1 cellular context compared by ENCODE assay signal in the genomic region with DNA sequence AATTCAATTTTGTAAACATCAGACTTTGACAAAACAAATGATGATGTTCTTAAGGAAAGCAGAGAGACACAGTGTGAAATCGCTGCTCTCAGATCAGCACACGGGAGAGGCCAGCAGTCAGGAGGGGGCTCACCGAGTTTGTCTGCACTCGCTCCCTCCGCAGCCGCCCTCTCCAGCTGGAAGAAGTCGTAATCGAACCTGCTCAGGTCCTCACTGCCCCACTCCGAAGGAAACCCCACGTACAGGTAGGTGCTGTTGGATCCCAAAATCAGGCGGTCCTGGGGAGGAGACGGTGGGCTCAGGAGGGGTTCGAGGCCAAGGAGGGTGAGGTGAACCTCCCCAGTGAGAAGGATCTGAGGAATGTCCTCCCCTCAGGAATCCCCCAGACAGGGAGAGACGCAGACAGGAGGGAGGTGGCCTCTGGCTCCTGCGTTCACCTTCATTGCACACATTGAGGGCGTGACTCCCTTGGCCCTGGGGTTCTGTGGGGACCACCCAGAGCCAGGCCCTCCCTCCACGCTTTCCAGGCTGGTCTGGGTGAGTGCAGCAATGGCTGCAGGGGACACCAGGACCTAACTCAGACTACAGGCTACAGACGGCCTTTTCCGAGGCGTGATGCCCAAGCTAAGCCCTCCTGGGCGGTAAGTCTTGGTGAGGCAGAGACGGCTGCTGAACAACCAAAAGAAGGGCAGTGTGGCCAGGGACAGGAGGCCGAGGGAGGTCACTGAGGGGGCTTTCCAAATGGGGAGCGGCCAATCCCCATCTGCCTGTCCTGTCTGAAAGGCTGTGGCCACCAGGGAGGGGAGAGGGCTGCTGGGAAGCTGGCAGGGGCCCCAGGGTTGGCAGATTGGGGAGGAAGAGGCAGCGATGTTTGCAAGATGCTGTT.
TF ChIP-seq lines count a peak whose summit lies in the region.

No MANE protein-coding gene starts in this region.

TF ChIP-seq in IMR-90, 13 proteins besides CTCF, POLR2A, EP300 and RAD21:
- TF ChIP-seq, protein P1, sequence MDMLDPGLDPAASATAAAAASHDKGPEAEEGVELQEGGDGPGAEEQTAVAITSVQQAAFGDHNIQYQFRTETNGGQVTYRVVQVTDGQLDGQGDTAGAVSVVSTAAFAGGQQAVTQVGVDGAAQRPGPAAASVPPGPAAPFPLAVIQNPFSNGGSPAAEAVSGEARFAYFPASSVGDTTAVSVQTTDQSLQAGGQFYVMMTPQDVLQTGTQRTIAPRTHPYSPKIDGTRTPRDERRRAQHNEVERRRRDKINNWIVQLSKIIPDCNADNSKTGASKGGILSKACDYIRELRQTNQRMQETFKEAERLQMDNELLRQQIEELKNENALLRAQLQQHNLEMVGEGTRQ (IDR thresholded peaks at IDR 0.05; ENCODE audit: low read depth, low read length) = no peak
- no peak for TF ChIP-seq FOS (IDR thresholded peaks at IDR 0.05; ENCODE audit: low read depth, low read length)
- TF ChIP-seq MAZ (IDR thresholded peaks at IDR 0.05; ENCODE audit: borderline replicate concordance, low read depth, low read length) = no peak
- no peak for TF ChIP-seq MAFK (IDR thresholded peaks at IDR 0.05; ENCODE audit: low read depth, low read length)
- TF ChIP-seq BHLHE40 (IDR thresholded peaks at IDR 0.05; ENCODE audit: low read depth, low read length) = no peak
- TF ChIP-seq CEBPB (IDR thresholded peaks at IDR 0.05; ENCODE audit: low read depth, low read length) = no peak
- no peak for TF ChIP-seq RCOR1 (IDR thresholded peaks at IDR 0.05; ENCODE audit: insufficient replicate concordance, low read length)
- TF ChIP-seq MXI1 (IDR thresholded peaks at IDR 0.05; ENCODE audit: borderline replicate concordance, low read depth, low read length) = no peak
- no peak for TF ChIP-seq CHD1 (IDR thresholded peaks at IDR 0.05; ENCODE audit: low read depth, low read length)
- TF ChIP-seq, protein P2, sequence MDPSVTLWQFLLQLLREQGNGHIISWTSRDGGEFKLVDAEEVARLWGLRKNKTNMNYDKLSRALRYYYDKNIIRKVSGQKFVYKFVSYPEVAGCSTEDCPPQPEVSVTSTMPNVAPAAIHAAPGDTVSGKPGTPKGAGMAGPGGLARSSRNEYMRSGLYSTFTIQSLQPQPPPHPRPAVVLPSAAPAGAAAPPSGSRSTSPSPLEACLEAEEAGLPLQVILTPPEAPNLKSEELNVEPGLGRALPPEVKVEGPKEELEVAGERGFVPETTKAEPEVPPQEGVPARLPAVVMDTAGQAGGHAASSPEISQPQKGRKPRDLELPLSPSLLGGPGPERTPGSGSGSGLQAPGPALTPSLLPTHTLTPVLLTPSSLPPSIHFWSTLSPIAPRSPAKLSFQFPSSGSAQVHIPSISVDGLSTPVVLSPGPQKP (IDR thresholded peaks at IDR 0.05; ENCODE audit: borderline replicate concordance, low read depth, low read length) = no peak
- TF ChIP-seq SMC3 (IDR thresholded peaks at IDR 0.05; ENCODE audit: low read depth, low read length) = no peak
- TF ChIP-seq RFX5 (IDR thresholded peaks at IDR 0.05; ENCODE audit: low read depth, low read length) = no peak
- TF ChIP-seq NFE2L2 (IDR thresholded peaks at IDR 0.05; ENCODE audit: low read depth, low read length) = no peak
TF ChIP-seq in IMR-90: peak in this region for 0.
